ENCODE assay signal across 8 cellular contexts in genomic region chr5:54844905-54845566, GRCh38.
A peak's percentile ranks its signal among the peaks of the same experiment; 100 is the strongest.
DNase-seq lines count a peak whose midpoint lies in the region; ATAC-seq, FAIRE-seq and TF ChIP-seq lines count a peak whose summit lies in the region.

No MANE protein-coding gene starts in this region.

- no peaks in the 10 kb centered on the region for H3K79me2 ChIP-seq in GM12878 (ENCODE audit: control insufficient read depth, insufficient read depth, low read length)

- no peaks in the 10 kb centered on the region for H3K9me3 Mint-ChIP-seq in stimulated activated memory B cell treated with anti-CD40 and anti-IgM and Interleukin-4, amounts not matched to agents 10 μg/mL and 1 μg/mL and 100 μg/mL, for 72 hours

- CTCF ChIA-PET in GM12878 (lab: Yijun Ruan, JAX): interaction anchor here (0.7 to 3.5 kb wide), 22 partner anchors 9 to 601 kb away, joined by 3 to 71 read pairs (median 4); partner anchors contain the start of gene SNX18

- in situ Hi-C loops in GM12878 (cut with MboI): no loop called here

- H3K4me2 ChIP-seq in GM12878 (ENCODE audit: control insufficient read depth, insufficient read depth): peak overlapping the region; percentile 69

- H3K4me3 ChIP-seq in GM12878: no peak overlapping the region
- peak overlapping the region; percentile 45 to 55 for H3K4me3 ChIP-seq in kidney (ENCODE audit: low read length in 2 of 2)

- BruUV-seq in GM12878 (replicated peaks; lab: Mats Ljungman, UMichigan): no TSS peak

- H3K36me3 ChIP-seq in GM12878 (ENCODE audit: control insufficient read depth in 2 of 2, insufficient read depth in 2 of 2, low read length in 1 of 2) (no peaks in the 10 kb centered on the region), kidney (ENCODE audit: control insufficient read depth in 1 of 2, insufficient read depth in 2 of 2, low read length in 2 of 2) (no peaks in the 10 kb centered on the region)

- TF ChIP-seq CTCF in GM12878 (IDR thresholded peaks at IDR 0.05 in 2 of 3, conservative IDR thresholded peaks at IDR 0.05 in 1 of 3; ENCODE audit: control insufficient read depth in 2 of 3, extremely low read depth in 1 of 3, insufficient read depth in 1 of 3, low read depth in 3 of 3, low read length in 3 of 3): peak in 1 of 3 experiments; percentile 50; a peak in 3 of 6 replicates
- TF ChIP-seq CTCF in kidney (IDR thresholded peaks at IDR 0.05; ENCODE audit: borderline replicate concordance, extremely low read depth, insufficient read depth): peak; percentile 44

- ATAC-seq in GM12878: peak; percentile 50; the same call in 2 of the 3 replicates
- ATAC-seq in stimulated activated memory B cell treated with anti-CD40 and anti-IgM and Interleukin-4, amounts not matched to agents 10 μg/mL and 1 μg/mL and 100 μg/mL, for 72 hours: peak; percentile 31

- peaks cover 21% of the 10 kb centered on the region for H3K4me1 Mint-ChIP-seq in stimulated activated memory B cell treated with anti-CD40 and anti-IgM and Interleukin-4, amounts not matched to agents 10 μg/mL and 1 μg/mL and 100 μg/mL, for 72 hours

- no peak overlapping the region for H3K27ac ChIP-seq in GM12878 (ENCODE audit: control insufficient read depth, insufficient read depth)
- peak overlapping the region in 1 of 2 donors; percentile 7 for H3K27ac ChIP-seq in kidney (ENCODE audit: low read depth in 2 of 2, low read length in 2 of 2)

- H3K4me3 Mint-ChIP-seq in stimulated activated memory B cell treated with anti-CD40 and anti-IgM and Interleukin-4, amounts not matched to agents 10 μg/mL and 1 μg/mL and 100 μg/mL, for 72 hours: peak overlapping the region; percentile 67

- H4K20me1 ChIP-seq in GM12878 (ENCODE audit: control insufficient read depth, insufficient read depth): no peaks in the 10 kb centered on the region

- H2AFZ ChIP-seq in GM12878 (ENCODE audit: control insufficient read depth, low read depth, low read length): peak overlapping the region; percentile 26; the same call in 1 of the 2 replicates

- no peaks in the 10 kb centered on the region for H3K27me3 ChIP-seq in GM12878 (replicated peaks in 1 of 2; ENCODE audit: control insufficient read depth in 2 of 2, insufficient read depth in 2 of 2, low read length in 1 of 2)

- no peak for TF ChIP-seq POLR2A in GM12878 (IDR thresholded peaks at IDR 0.05; ENCODE audit: low read depth, low read length)

- peaks cover 13% of the 10 kb centered on the region for H3K27me3 Mint-ChIP-seq in stimulated activated memory B cell treated with anti-CD40 and anti-IgM and Interleukin-4, amounts not matched to agents 10 μg/mL and 1 μg/mL and 100 μg/mL, for 72 hours

- intact Hi-C loops in GM12878 (cut with micrococcal nuclease; ENCODE audit: unreplicated experiment) (loop anchor here (1.0 kb wide), 2 partner anchors 22 to 328 kb away; partner anchors contain the start of gene SNX18), kidney (cut with DNase I) (loop anchor here (5.0 kb wide), 1 partner anchor 333 kb away; no protein-coding TSS in a partner anchor)

- FAIRE-seq in GM12878 (lab: Jason Lieb, UNC) (peak; percentile 59), kidney (lab: Jason Lieb, UNC) (peak; percentile 93)

- SMC1A ChIA-PET in GM12878 (lab: Charles Lee; ENCODE audit: uncharacterized antibody, unreplicated experiment): interaction anchor here (0.6 to 3.3 kb wide), 20 partner anchors 9 to 601 kb away, joined by 3 to 34 read pairs (median 3); partner anchors contain the start of gene SNX18

- peak; percentile 68 for TF ChIP-seq RAD21 in GM12878 (IDR thresholded peaks at IDR 0.05; ENCODE audit: insufficient read depth, low read depth, low read length)

- H3K9ac ChIP-seq in GM12878 (ENCODE audit: control insufficient read depth, insufficient read depth, low read length) (no peak overlapping the region), kidney (ENCODE audit: low read length in 2 of 2) (no peak overlapping the region)

- POLR2A ChIA-PET in GM12878 (lab: Charles Lee): interaction anchor here (0.6 kb wide), 1 partner anchor 175 kb away, joined by 3 read pairs; no protein-coding TSS in a partner anchor

- H3K4me1 ChIP-seq in GM12878 (ENCODE audit: control insufficient read depth, insufficient read depth, low read length): no peaks in the 10 kb centered on the region
- no peaks in the 10 kb centered on the region for H3K4me1 ChIP-seq in kidney (ENCODE audit: control insufficient read depth in 1 of 2, insufficient read depth in 1 of 2, low read depth in 1 of 2, low read length in 2 of 2)

- H3K9me3 ChIP-seq in GM12878 (replicated peaks; ENCODE audit: control insufficient read depth, insufficient read depth, low read length): no peaks in the 10 kb centered on the region
- H3K9me3 ChIP-seq in kidney (ENCODE audit: control insufficient read depth in 1 of 2, low read length in 2 of 2): no peaks in the 10 kb centered on the region

- RAD21 ChIA-PET in GM12878 (lab: Charles Lee; ENCODE audit: unreplicated experiment): interaction anchor here (0.6 to 2.2 kb wide), 9 partner anchors 12 to 1022 kb away, joined by 3 to 25 read pairs (median 3); partner anchors contain the start of gene SNX18

- peak overlapping the region; percentile 90 for H3K27ac Mint-ChIP-seq in stimulated activated memory B cell treated with anti-CD40 and anti-IgM and Interleukin-4, amounts not matched to agents 10 μg/mL and 1 μg/mL and 100 μg/mL, for 72 hours

- H3K36me3 Mint-ChIP-seq in stimulated activated memory B cell treated with anti-CD40 and anti-IgM and Interleukin-4, amounts not matched to agents 10 μg/mL and 1 μg/mL and 100 μg/mL, for 72 hours: no peaks in the 10 kb centered on the region

- TF ChIP-seq EP300 in GM12878 (IDR thresholded peaks at IDR 0.05; ENCODE audit: borderline replicate concordance in 1 of 2, control insufficient read depth in 1 of 2, low read depth in 2 of 2, low read length in 2 of 2): no peak

- peak; percentile 15 to 68 (median 51) for DNase-seq in NCI-H1417 (lab: John Stamatoyannopoulos, UW)
- no peak for DNase-seq in NCI-H1417 treated with DMSO at 0.1 percent for 48 hours (lab: John Stamatoyannopoulos, UW)
- DNase-seq in NCI-H2029 (lab: John Stamatoyannopoulos, UW): peak; percentile 1
- peak; percentile 4 for DNase-seq in GM12878 (ENCODE audit: low read depth, low spot score)
- DNase-seq in kidney: no peak
- DNase-seq in DMS153 treated with DMSO at 0.1 percent for 48 hours (lab: John Stamatoyannopoulos, UW; ENCODE audit: unreplicated experiment): no peak
- no peak for DNase-seq in NCI-H1048 (lab: John Stamatoyannopoulos, UW)

- 20% methylated on average over 6 of the region's 6 CpGs for WGBS in GM12878 (ENCODE audit: insufficient coverage, insufficient replicate concordance, low lambda C conversion rate, missing lambda C conversion rate)

TF ChIP-seq in GM12878, 131 proteins besides CTCF, POLR2A, EP300 and RAD21:
- TF ChIP-seq HCFC1 (IDR thresholded peaks at IDR 0.05; ENCODE audit: low read length) (no peak), SMC3 (IDR thresholded peaks at IDR 0.05; ENCODE audit: borderline replicate concordance, low read length) (peak; percentile 80; the same call in 1 of the 2 replicates)

Comparison
In these comparisons a context has a peak if more than half of its experiments do, and no peak if none do; other contexts are left out.
1. DNase-seq: peak in NCI-H1417 (3 of 3), NCI-H2029 (single experiment) and GM12878 (single experiment); none in NCI-H1417 treated with DMSO at 0.1 percent for 48 hours (single experiment), kidney (single experiment), DMS153 treated with DMSO at 0.1 percent for 48 hours (single experiment) and NCI-H1048 (single experiment).